14 cellular contexts compared by ENCODE assay signal in genomic region chr2:182132605-182133004, GRCh38.
DNase-seq lines count a peak whose midpoint lies in the region; ATAC-seq and TF ChIP-seq lines count a peak whose summit lies in the region.
"Had no signal": no experiment of that assay in that cellular context is flagged by ENCODE, and none has a peak within 500 bp of the region (broad histone marks: within the 10 kb centered on the region; RNA-seq: fewer than 3 reads in every experiment).

No MANE protein-coding gene starts in this region.

- H3K27ac ChIP-seq in mesenchymal stem cell (ENCODE audit: low read length, poor library complexity, severe bottlenecking): no peak overlapping the region
- H3K27ac ChIP-seq: gastroesophageal sphincter had no signal

- no peak overlapping the region for H2BK5ac ChIP-seq in mesenchymal stem cell (ENCODE audit: low read depth, low read length, poor library complexity, severe bottlenecking)

- H3K4me1 ChIP-seq in mesenchymal stem cell (ENCODE audit: control insufficient read depth, insufficient read depth, low read depth, low read length): peaks cover 2% of the 10 kb centered on the region
- H3K4me1 ChIP-seq: gastroesophageal sphincter had no signal

- H3K4me2 ChIP-seq in mesenchymal stem cell (ENCODE audit: low read length, poor library complexity, severe bottlenecking): no peak overlapping the region

- no peaks in the 10 kb centered on the region for H3K9me3 ChIP-seq in mesenchymal stem cell (ENCODE audit: control insufficient read depth, low read length)
- H3K9me3 ChIP-seq: gastroesophageal sphincter had no signal

- no peak overlapping the region for H2BK120ac ChIP-seq in mesenchymal stem cell (ENCODE audit: low read depth, low read length)

- H3K4ac ChIP-seq in mesenchymal stem cell (ENCODE audit: low read depth in 1 of 2, low read length in 2 of 2): no peak overlapping the region

- peak overlapping the region; percentile 10 for H3K9ac ChIP-seq in mesenchymal stem cell (ENCODE audit: low read length)

- H3K4me3 Mint-ChIP-seq in Calu3 (ENCODE audit: low read depth, unreplicated experiment) (no peak overlapping the region), brain (no peak overlapping the region)
- H3K4me3 Mint-ChIP-seq in stimulated activated naive B cell treated with anti-CD40 and anti-IgM and Interleukin-4, amounts not matched to agents 10 μg/mL and 1 μg/mL and 100 μg/mL, for 72 hours: no peak overlapping the region

- intact Hi-C loops in Calu3 (cut with micrococcal nuclease; ENCODE audit: unreplicated experiment): loop anchor here (1.0 to 5.0 kb wide), 3 partner anchors 410 to 1028 kb away; no protein-coding TSS in a partner anchor

- CTCF ChIA-PET in Calu3 (lab: Charles Lee): interaction anchor here (1.0 to 1.4 kb wide), 2 partner anchors 14 to 666 kb away, joined by 3 read pairs; no protein-coding TSS in a partner anchor

- ATAC-seq in stimulated activated naive B cell treated with anti-CD40 and anti-IgM and Interleukin-4, amounts not matched to agents 10 μg/mL and 1 μg/mL and 100 μg/mL, for 72 hours (replicated peaks): no peak
- no peak for ATAC-seq in HG03520 (IDR thresholded peaks at IDR 0.05; ENCODE audit: unreplicated experiment)
- ATAC-seq: gastroesophageal sphincter, left cardiac atrium had no signal

- H3K79me1 ChIP-seq in mesenchymal stem cell (replicated peaks; ENCODE audit: low read length, poor library complexity, severe bottlenecking): no peaks in the 10 kb centered on the region

- H4K8ac ChIP-seq in mesenchymal stem cell (ENCODE audit: low read length): no peak overlapping the region

- no peak overlapping the region for H3K18ac ChIP-seq in mesenchymal stem cell (ENCODE audit: low read depth in 1 of 2, low read length in 2 of 2)

- H3K27ac Mint-ChIP-seq in Calu3 (ENCODE audit: unreplicated experiment): no peak overlapping the region
- no peak overlapping the region for H3K27ac Mint-ChIP-seq in brain
- no peak overlapping the region for H3K27ac Mint-ChIP-seq in stimulated activated naive B cell treated with anti-CD40 and anti-IgM and Interleukin-4, amounts not matched to agents 10 μg/mL and 1 μg/mL and 100 μg/mL, for 72 hours

- no peak overlapping the region for H4K91ac ChIP-seq in mesenchymal stem cell (ENCODE audit: low read length)

- no peaks in the 10 kb centered on the region for H3K27me3 Mint-ChIP-seq in Calu3 (ENCODE audit: unreplicated experiment)
- peaks cover 4% of the 10 kb centered on the region for H3K27me3 Mint-ChIP-seq in brain
- peaks cover 0 to 6% of the 10 kb centered on the region in 2 donors for H3K27me3 Mint-ChIP-seq in stimulated activated naive B cell treated with anti-CD40 and anti-IgM and Interleukin-4, amounts not matched to agents 10 μg/mL and 1 μg/mL and 100 μg/mL, for 72 hours

- no peaks in the 10 kb centered on the region for H3K36me3 ChIP-seq in mesenchymal stem cell (ENCODE audit: control insufficient read depth in 1 of 2, insufficient read depth in 2 of 2, low read depth in 1 of 2, low read length in 2 of 2)
- H3K36me3 ChIP-seq: gastroesophageal sphincter had no signal

- no peak overlapping the region for H2BK15ac ChIP-seq in mesenchymal stem cell (ENCODE audit: low read depth, poor library complexity, severe bottlenecking)

- no peaks in the 10 kb centered on the region for H3K27me3 ChIP-seq in mesenchymal stem cell (ENCODE audit: control insufficient read depth in 1 of 2, insufficient read depth in 1 of 2, low read length in 2 of 2)
- H3K27me3 ChIP-seq: gastroesophageal sphincter had no signal

- peak; percentile 18 for TF ChIP-seq CTCF in Calu3 (IDR thresholded peaks at IDR 0.05; ENCODE audit: unreplicated experiment)
- peak; percentile 62 for TF ChIP-seq CTCF in LNCaP clone FGC (IDR thresholded peaks at IDR 0.05; ENCODE audit: control insufficient read depth, extremely low read depth, insufficient read depth)
- peak; percentile 47 to 69 for TF ChIP-seq CTCF in brain (conservative IDR thresholded peaks at IDR 0.05)

- H3K9me3 Mint-ChIP-seq in Calu3 (ENCODE audit: low read depth, unreplicated experiment) (no peaks in the 10 kb centered on the region), brain (no peaks in the 10 kb centered on the region)
- H3K9me3 Mint-ChIP-seq in stimulated activated naive B cell treated with anti-CD40 and anti-IgM and Interleukin-4, amounts not matched to agents 10 μg/mL and 1 μg/mL and 100 μg/mL, for 72 hours: no peaks in the 10 kb centered on the region

- H3K4me1 Mint-ChIP-seq in Calu3 (ENCODE audit: low read depth, unreplicated experiment) (no peaks in the 10 kb centered on the region), brain (no peaks in the 10 kb centered on the region)
- H3K4me1 Mint-ChIP-seq in stimulated activated naive B cell treated with anti-CD40 and anti-IgM and Interleukin-4, amounts not matched to agents 10 μg/mL and 1 μg/mL and 100 μg/mL, for 72 hours: no peaks in the 10 kb centered on the region

- no peak overlapping the region for H2AFZ ChIP-seq in mesenchymal stem cell (ENCODE audit: low read depth, low read length)

- no peak overlapping the region for H2BK12ac ChIP-seq in mesenchymal stem cell (ENCODE audit: low read length in 2 of 2)

- H3K14ac ChIP-seq in mesenchymal stem cell (ENCODE audit: low read length in 2 of 2): no peak overlapping the region

- H3K23ac ChIP-seq in mesenchymal stem cell (ENCODE audit: low read length in 2 of 2): no peak overlapping the region

- H3K4me3 ChIP-seq in LNCaP clone FGC (ENCODE audit: low read depth, low read length) (no peak overlapping the region), mesenchymal stem cell (ENCODE audit: insufficient read depth in 1 of 2, low read depth in 1 of 2, low read length in 2 of 2) (no peak overlapping the region)
- H3K4me3 ChIP-seq: gastroesophageal sphincter had no signal

- BruUV-seq in Calu3 (replicated peaks; lab: Mats Ljungman, UMichigan): no TSS peak

- DNase-seq in Calu3 (no peak), LNCaP clone FGC (ENCODE audit: low read depth) (no peak), mesenchymal stem cell (peak; percentile 18), kidney tubule cell (ENCODE audit: low spot score) (no peak), OCI-M2 (lab: John Stamatoyannopoulos, UW; ENCODE audit: unreplicated experiment) (no peak)
- no peak for DNase-seq in stimulated activated naive B cell treated with anti-CD40 and anti-IgM and Interleukin-4, amounts not matched to agents 10 μg/mL and 1 μg/mL and 100 μg/mL, for 72 hours
- DNase-seq: caudate nucleus; DMS79; left cardiac atrium; stimulated activated CD4-positive, alpha-beta T cell treated with anti-CD3 and anti-CD28 coated beads, Interleukin-2, amount 100 ng/mL, for 24 hours; stimulated activated naive CD4-positive, alpha-beta T cell treated with Interleukin-2 at 50 U/mL for 16 hours had no signal

- no peak overlapping the region for H2AK5ac ChIP-seq in mesenchymal stem cell (ENCODE audit: low read length, severe bottlenecking)

- H3K36me3 Mint-ChIP-seq in Calu3 (ENCODE audit: insufficient read depth, unreplicated experiment): no peaks in the 10 kb centered on the region
- no peaks in the 10 kb centered on the region for H3K36me3 Mint-ChIP-seq in brain
- no peaks in the 10 kb centered on the region for H3K36me3 Mint-ChIP-seq in stimulated activated naive B cell treated with anti-CD40 and anti-IgM and Interleukin-4, amounts not matched to agents 10 μg/mL and 1 μg/mL and 100 μg/mL, for 72 hours
